8 cellular contexts compared by ENCODE assay signal in genomic region chr11:74453373-74453975, GRCh38. TPM values are rescaled to one million over a fixed set of nuclear protein-coding genes. Genes with fewer than 3 reads are reported as not detected.
DNase-seq lines count a peak whose midpoint lies in the region; ATAC-seq and TF ChIP-seq lines count a peak whose summit lies in the region.

No MANE protein-coding gene starts in this region.

- intact Hi-C loops in left ventricle myocardium superior (cut with micrococcal nuclease), result loop anchor here (2.0 kb wide), 1 partner anchor 117 kb away; no protein-coding TSS in a partner anchor

- H3K27me3 ChIP-seq in GM06990 (replicated peaks; ENCODE audit: control insufficient read depth, insufficient read depth, low read length), result no peaks in the 10 kb centered on the region

- H3K36me3 ChIP-seq in GM06990 (ENCODE audit: control insufficient read depth, insufficient read depth, low read length), result no peaks in the 10 kb centered on the region

- TF ChIP-seq CTCF in GM06990 (IDR thresholded peaks at IDR 0.05; ENCODE audit: insufficient read depth, low read length, poor library complexity, severe bottlenecking), result peak; percentile 85

- no peak overlapping the region for H3K4me3 ChIP-seq in GM06990 (replicated peaks; ENCODE audit: low read depth, low read length)

- peak; percentile 78 for ATAC-seq in left ventricle myocardium superior
- ATAC-seq in HG03460 (IDR thresholded peaks at IDR 0.05; ENCODE audit: unreplicated experiment), result no peak

- no peak for DNase-seq in GM06990 (ENCODE audit: extremely low read depth, insufficient read length)
- peak; percentile 57 for DNase-seq in NCI-H1105 (lab: John Stamatoyannopoulos, UW)
- DNase-seq in T follicular helper cell (ENCODE audit: low read depth), result peak; percentile 38
- peak; percentile 11 for DNase-seq in activated naive CD8-positive, alpha-beta T cell treated with anti-CD3 and anti-CD28 coated beads, Interleukin-2, amount 50 U/mL, for 16 hours (ENCODE audit: low read depth, low spot score)
- peak; percentile 70 for DNase-seq in left ventricle myocardium superior
- peak; percentile 46 for DNase-seq in smooth muscle cell of the brain vasculature (ENCODE audit: low read depth, low spot score)
- DNase-seq in putamen (ENCODE audit: low spot score), result no peak

RNA-seq across cellular contexts. Expression of gene KCNE3, which starts 13.9 kb away (rescaled TPM):
- 2.3 TPM for total RNA-seq in left ventricle myocardium superior

RNA-seq across cellular contexts. Expression of gene LIPT2, which starts 40.0 kb away (rescaled TPM):
- 1.7 TPM for total RNA-seq in left ventricle myocardium superior

RNA-seq across cellular contexts. Expression of gene PGM2L1, which starts 55.2 kb away (rescaled TPM):
- 1.7 TPM for total RNA-seq in left ventricle myocardium superior

Comparison
In these comparisons a context has a peak if more than half of its experiments do, and no peak if none do; other contexts are left out.
1. DNase-seq: peak in NCI-H1105 (single experiment), T follicular helper cell (single experiment), activated naive CD8-positive, alpha-beta T cell treated with anti-CD3 and anti-CD28 coated beads, Interleukin-2, amount 50 U/mL, for 16 hours (single experiment), left ventricle myocardium superior (single experiment) and smooth muscle cell of the brain vasculature (single experiment); none in GM06990 (single experiment) and putamen (single experiment).